In genomic region chr3:49628249-49628648, GRCh38 we compare ENCODE assay signal across 25 cellular contexts.
"Had no signal": no experiment of that assay in that cellular context is flagged by ENCODE, and none has a peak within 500 bp of the region (broad histone marks: within the 10 kb centered on the region; RNA-seq: fewer than 3 reads in every experiment).

No MANE protein-coding gene starts in this region.

- H2AFZ ChIP-seq: hepatocyte had no signal

- H3K9me3 Mint-ChIP-seq: effector memory CD8-positive, alpha-beta T cell; immature natural killer cell had no signal

- H3K4me2 ChIP-seq: hepatocyte had no signal

- H3K27ac Mint-ChIP-seq: effector memory CD8-positive, alpha-beta T cell; endodermal cell; immature natural killer cell; mesothelial cell of epicardium had no signal

- ATAC-seq: effector memory CD8-positive, alpha-beta T cell; esophagus mucosa; gastrocnemius medialis; heart left ventricle; left colon; left lobe of liver; left ventricle myocardium superior; lower lobe of right lung; mucosa of descending colon had no signal

- H3K4me3 Mint-ChIP-seq: effector memory CD8-positive, alpha-beta T cell; endodermal cell; immature natural killer cell; mesothelial cell of epicardium had no signal

- H3K4me1 ChIP-seq: esophagus squamous epithelium, gastrocnemius medialis, heart left ventricle, lower lobe of right lung had no signal

- H3K4me3 ChIP-seq: coronary artery, esophagus squamous epithelium, gastrocnemius medialis, heart left ventricle, hepatocyte, lower lobe of right lung, mucosa of descending colon had no signal

- H3K27me3 ChIP-seq: esophagus squamous epithelium, gastrocnemius medialis, heart left ventricle, hepatocyte had no signal

- H3K27ac ChIP-seq: coronary artery, epithelial cell of prostate, esophagus squamous epithelium, gastrocnemius medialis, heart left ventricle, hepatocyte, lower lobe of right lung had no signal

- H3K9me3 ChIP-seq: gastrocnemius medialis, lower lobe of right lung, mucosa of descending colon had no signal

- H3K36me3 ChIP-seq: esophagus squamous epithelium, gastrocnemius medialis, heart left ventricle, lower lobe of right lung had no signal

- H3K4me1 Mint-ChIP-seq: endodermal cell, mesothelial cell of epicardium had no signal

- H3K79me2 ChIP-seq: hepatocyte had no signal

- DNase-seq: cerebellar nuclear complex; dermis blood vessel endothelial cell; effector CD8-positive, alpha-beta T cell; effector memory CD8-positive, alpha-beta T cell; endodermal cell; erythroblast; esophagus squamous epithelium; foreskin melanocyte; gastrocnemius medialis; glutamatergic neuron; heart left ventricle; immature natural killer cell; islet precursor cell; kidney glomerular epithelial cell; left colon; left ventricle myocardium superior; lower lobe of right lung; mesenchymal stem cell; mucosa of descending colon had no signal

- H3K36me3 Mint-ChIP-seq: immature natural killer cell, mesothelial cell of epicardium had no signal
